ENCODE assay signal across 8 cellular contexts in genomic region chr4:105145913-105146285, GRCh38. TPM values are rescaled to one million over a fixed set of nuclear protein-coding genes. Genes with fewer than 3 reads are reported as not detected.
DNase-seq lines count a peak whose midpoint lies in the region; ATAC-seq and TF ChIP-seq lines count a peak whose summit lies in the region.

No MANE protein-coding gene starts in this region.

- H3K9me3 ChIP-seq in CD4-positive, alpha-beta memory T cell (ENCODE audit: control insufficient read depth in 1 of 2, low read length in 2 of 2) = no peaks in the 10 kb centered on the region
- no peaks in the 10 kb centered on the region for H3K9me3 ChIP-seq in parathyroid adenoma (ENCODE audit: control insufficient read depth, low read length)

- TF ChIP-seq CTCF in foreskin fibroblast (IDR thresholded peaks at IDR 0.05; ENCODE audit: low read depth, low read length) (no peak), parathyroid adenoma (IDR thresholded peaks at IDR 0.05) (no peak)

- H3K27ac ChIP-seq in CD4-positive, alpha-beta memory T cell (ENCODE audit: low read depth, low read length) = peak overlapping the region; percentile 81
- peak overlapping the region; percentile 32 for H3K27ac ChIP-seq in parathyroid adenoma

- H3K27me3 Mint-ChIP-seq in CD4-positive, alpha-beta memory T cell = no peaks in the 10 kb centered on the region
- no peaks in the 10 kb centered on the region for H3K27me3 Mint-ChIP-seq in activated T-cell treated with anti-CD3 and anti-CD28 coated beads, Interleukin-2, amount 50 U/mL, for 72 hours (ENCODE audit: low read depth)

- H3K79me2 ChIP-seq in parathyroid adenoma = no peaks in the 10 kb centered on the region

- H3K27me3 ChIP-seq in CD4-positive, alpha-beta memory T cell (ENCODE audit: insufficient read depth, low read length) = no peaks in the 10 kb centered on the region
- no peaks in the 10 kb centered on the region for H3K27me3 ChIP-seq in parathyroid adenoma (ENCODE audit: control insufficient read depth, insufficient read depth, low read length)

- no peaks in the 10 kb centered on the region for H3K9me3 Mint-ChIP-seq in CD4-positive, alpha-beta memory T cell
- no peaks in the 10 kb centered on the region for H3K9me3 Mint-ChIP-seq in activated T-cell treated with anti-CD3 and anti-CD28 coated beads, Interleukin-2, amount 50 U/mL, for 72 hours

- CTCF ChIA-PET in CD4-positive, alpha-beta memory T cell (lab: Charles Lee; ENCODE audit: partially characterized antibody) = interaction anchor here (2.4 to 6.6 kb wide), 3 partner anchors 324 to 328 kb away, joined by 8 to 51 read pairs (median 28); partner anchors contain the start of gene PPA2

- no peaks in the 10 kb centered on the region for H3K36me3 ChIP-seq in CD4-positive, alpha-beta memory T cell (ENCODE audit: insufficient read depth, low read length)
- H3K36me3 ChIP-seq in parathyroid adenoma (ENCODE audit: control insufficient read depth, insufficient read depth, low read length) = no peaks in the 10 kb centered on the region

- no peak overlapping the region for H3K9ac ChIP-seq in parathyroid adenoma

- H3K4me1 Mint-ChIP-seq in CD4-positive, alpha-beta memory T cell = peaks cover 25 to 54% (median 31%) of the 10 kb centered on the region in 4 donors
- H3K4me1 Mint-ChIP-seq in activated T-cell treated with anti-CD3 and anti-CD28 coated beads, Interleukin-2, amount 50 U/mL, for 72 hours (ENCODE audit: low read depth) = peaks cover 52% of the 10 kb centered on the region

- peak overlapping the region; percentile 89 for H2AFZ ChIP-seq in parathyroid adenoma

- in situ Hi-C loops in KBM-7 (cut with MboI; ENCODE audit: low pct_unique_long_range_greater_than_20kb, low sequenced_read_pairs) = loop anchor here (25.0 kb wide), 1 partner anchor 316 kb away; the partner anchor contains the start of gene PPA2

- peak; percentile 23 for ATAC-seq in GM21529 (IDR thresholded peaks at IDR 0.05; ENCODE audit: unreplicated experiment)
- peak; percentile 23 to 43 for ATAC-seq in activated T-cell treated with anti-CD3 and anti-CD28 coated beads, Interleukin-2, amount 50 U/mL, for 72 hours (replicated peaks in 1 of 2)
- no peak for ATAC-seq in GM18520 (IDR thresholded peaks at IDR 0.05; ENCODE audit: unreplicated experiment)

- peak overlapping the region; percentile 86 for H3K4me2 ChIP-seq in parathyroid adenoma (ENCODE audit: low read length)

- peak in 3 of 5 donors; percentile 25 to 34 (median 27) for DNase-seq in CD4-positive, alpha-beta memory T cell
- DNase-seq in KBM-7 = peak; percentile 56
- peak; percentile 51 to 55 for DNase-seq in activated T-cell treated with anti-CD3 and anti-CD28 coated beads, Interleukin-2, amount 50 U/mL, for 72 hours
- DNase-seq in foreskin fibroblast = no peak
- no peak for DNase-seq in LoVo (ENCODE audit: low spot score)

- H3K4me3 ChIP-seq in CD4-positive, alpha-beta memory T cell (ENCODE audit: low read length in 2 of 2) = peak overlapping the region; percentile 48 to 100
- H3K4me3 ChIP-seq in foreskin fibroblast (ENCODE audit: low read depth in 1 of 2, low read length in 2 of 2) = peak overlapping the region; percentile 87 to 95
- peak overlapping the region; percentile 98 for H3K4me3 ChIP-seq in parathyroid adenoma (ENCODE audit: low read depth, low read length)

- peak overlapping the region; percentile 91 to 100 (median 94) for H3K4me3 Mint-ChIP-seq in CD4-positive, alpha-beta memory T cell
- H3K4me3 Mint-ChIP-seq in activated T-cell treated with anti-CD3 and anti-CD28 coated beads, Interleukin-2, amount 50 U/mL, for 72 hours = peak overlapping the region; percentile 84 to 95

- H3K36me3 Mint-ChIP-seq in CD4-positive, alpha-beta memory T cell = peaks cover 0 to 17% of the 10 kb centered on the region in 2 donors
- peaks cover 9 to 10% of the 10 kb centered on the region in 2 donors for H3K36me3 Mint-ChIP-seq in activated T-cell treated with anti-CD3 and anti-CD28 coated beads, Interleukin-2, amount 50 U/mL, for 72 hours (ENCODE audit: insufficient read depth in 2 of 2)

- peaks cover 27% of the 10 kb centered on the region for H3K4me1 ChIP-seq in CD4-positive, alpha-beta memory T cell (ENCODE audit: insufficient read depth, low read length)
- no peaks in the 10 kb centered on the region for H3K4me1 ChIP-seq in parathyroid adenoma

- H3K27ac Mint-ChIP-seq in CD4-positive, alpha-beta memory T cell = peak overlapping the region; percentile 66 to 95 (median 90)
- peak overlapping the region; percentile 97 for H3K27ac Mint-ChIP-seq in activated T-cell treated with anti-CD3 and anti-CD28 coated beads, Interleukin-2, amount 50 U/mL, for 72 hours

- POLR2A ChIA-PET in CD4-positive, alpha-beta memory T cell (lab: Charles Lee; ENCODE audit: partially characterized antibody) = interaction anchor here (1.6 kb wide), 1 partner anchor 328 kb away, joined by 28 read pairs; the partner anchor contains the start of gene PPA2

- intact Hi-C loops in CD4-positive, alpha-beta memory T cell (cut with micrococcal nuclease) = loop anchor here (1.0 to 10.0 kb wide), 3 partner anchors 229 to 562 kb away; partner anchors contain the start of genes GSTCD and INTS12

RNA-seq across cellular contexts. Expression of gene TET2, which starts 0.8 kb away (rescaled TPM):
- 10 to 100 TPM; 20.2 to 20.7 TPM for total RNA-seq in CD4-positive, alpha-beta memory T cell
- polyA plus RNA-seq in CD4-positive, alpha-beta memory T cell = 10 to 100 TPM in 1 of 2 donors, 1 to 10 TPM in 1; 9.7 to 13.6 TPM
- 10 to 100 TPM; 34.2 to 43.1 TPM for total RNA-seq in activated T-cell treated with anti-CD3 and anti-CD28 coated beads, Interleukin-2, amount 50 U/mL, for 72 hours

Comparison
In these comparisons a context has a peak if more than half of its experiments do, and no peak if none do; other contexts are left out.
1. DNase-seq: peak in CD4-positive, alpha-beta memory T cell (3 of 5), KBM-7 (single experiment) and activated T-cell treated with anti-CD3 and anti-CD28 coated beads, Interleukin-2, amount 50 U/mL, for 72 hours (2 of 2); none in foreskin fibroblast (0 of 2) and LoVo (single experiment).
2. Peak in every context shown above with its lines, with median percentiles within 50 percentile points of each other: H3K4me3 ChIP-seq.